In genomic region chr16:712740-713250, GRCh38 we compare ENCODE assay signal across 1 cellular context.
TF ChIP-seq lines count a peak whose summit lies in the region.
"Not testable (repeated sequence)": the region's sequence is repeated elsewhere in the genome, so short reads cannot be mapped to it uniquely, and the experiment has no call there.

No MANE protein-coding gene starts in this region.

TF ChIP-seq in HepG2, 621 proteins besides CTCF, POLR2A, EP300 and RAD21 (continued from another document):
- 0 out of 2 replicates have a peak, but pooled peaks have one; percentile 46 for TF ChIP-seq PATZ1 (CRISPR knock-in tag; IDR thresholded peaks at IDR 0.05)
- peak; percentile 50; the same call in 1 of the 2 replicates for TF ChIP-seq THAP9 (CRISPR knock-in tag; IDR thresholded peaks at IDR 0.05; ENCODE audit: borderline replicate concordance)
- TF ChIP-seq REPIN1 (CRISPR knock-in tag; IDR thresholded peaks at IDR 0.05; ENCODE audit: borderline replicate concordance, low read depth): 0 out of 2 replicates have a peak, but pooled peaks have one; percentile 31
- TF ChIP-seq HDAC1 (CRISPR knock-in tag; IDR thresholded peaks at IDR 0.05): peak; percentile 45; the same call in 1 of the 2 replicates
- peak; percentile 29; the same call in 1 of the 2 replicates for TF ChIP-seq ELF3 (CRISPR knock-in tag; IDR thresholded peaks at IDR 0.05)
- peak; percentile 81 for TF ChIP-seq CEBPB (IDR thresholded peaks at IDR 0.05; ENCODE audit: borderline replicate concordance, low read depth, low read length)
- TF ChIP-seq ADNP (CRISPR knock-in tag; IDR thresholded peaks at IDR 0.05): peak; percentile 79
- peak; percentile 66; the same call in 1 of the 2 replicates for TF ChIP-seq SOX5 (CRISPR knock-in tag; IDR thresholded peaks at IDR 0.05; ENCODE audit: borderline replicate concordance)
- TF ChIP-seq SKI (IDR thresholded peaks at IDR 0.05; ENCODE audit: partially characterized antibody): peak; percentile 15
- TF ChIP-seq TBX3 (IDR thresholded peaks at IDR 0.05; ENCODE audit: borderline replicate concordance): peak; percentile 58; the same call in 1 of the 2 replicates
- TF ChIP-seq RARA (CRISPR knock-in tag; IDR thresholded peaks at IDR 0.05): peak; percentile 30; the same call in 1 of the 2 replicates
- TF ChIP-seq ZGPAT (CRISPR knock-in tag; IDR thresholded peaks at IDR 0.05): peak; percentile 67; the same call in 1 of the 2 replicates
- TF ChIP-seq ZNF792 (CRISPR knock-in tag; IDR thresholded peaks at IDR 0.05): peak; percentile 27; the same call in 1 of the 2 replicates
- 0 out of 2 replicates have a peak, but pooled peaks have one; percentile 12 for TF ChIP-seq ELF1 (CRISPR knock-in tag; IDR thresholded peaks at IDR 0.05)
- peak; percentile 86; the same call in 1 of the 2 replicates for TF ChIP-seq ZNF614 (CRISPR knock-in tag; IDR thresholded peaks at IDR 0.05; ENCODE audit: borderline replicate concordance)
- TF ChIP-seq ZNF788 (CRISPR knock-in tag; IDR thresholded peaks at IDR 0.05; ENCODE audit: borderline replicate concordance): peak; percentile 23; the same call in 1 of the 2 replicates
- peak; percentile 25; the same call in 1 of the 2 replicates for TF ChIP-seq SALL1 (CRISPR knock-in tag; IDR thresholded peaks at IDR 0.05)
- TF ChIP-seq NR2F6, FOXA1 (IDR thresholded peaks at IDR 0.05): not testable (repeated sequence)
- 0 out of 2 replicates have a peak, but pooled peaks have one; percentile 20 for TF ChIP-seq NR2F6 (CRISPR knock-in tag; IDR thresholded peaks at IDR 0.05)
- 0 out of 2 replicates have a peak, but pooled peaks have one; percentile 51 for TF ChIP-seq JUND (CRISPR knock-in tag; IDR thresholded peaks at IDR 0.05)
- peak; percentile 65; the same call in 1 of the 2 replicates for TF ChIP-seq ATF3 (CRISPR knock-in tag; IDR thresholded peaks at IDR 0.05)
- TF ChIP-seq FOXA3 (CRISPR knock-in tag; IDR thresholded peaks at IDR 0.05): peak; percentile 41; the same call in 1 of the 2 replicates
- TF ChIP-seq GATAD2A (CRISPR knock-in tag; IDR thresholded peaks at IDR 0.05): 0 out of 2 replicates have a peak, but pooled peaks have one; percentile 18
- peak; percentile 32; the same call in 1 of the 2 replicates for TF ChIP-seq ZFX (CRISPR knock-in tag; IDR thresholded peaks at IDR 0.05; ENCODE audit: low read depth)
- 0 out of 2 replicates have a peak, but pooled peaks have one; percentile 54 for TF ChIP-seq ZBTB7B (CRISPR knock-in tag; IDR thresholded peaks at IDR 0.05)
- peak; percentile 21; the same call in 1 of the 2 replicates for TF ChIP-seq YEATS4 (CRISPR knock-in tag; IDR thresholded peaks at IDR 0.05; ENCODE audit: borderline replicate concordance)
- 0 out of 2 replicates have a peak, but pooled peaks have one; percentile 12 for TF ChIP-seq ZNF331 (CRISPR knock-in tag; IDR thresholded peaks at IDR 0.05)
- peak; percentile 55 for TF ChIP-seq STAG1 (CRISPR knock-in tag; IDR thresholded peaks at IDR 0.05)
- TF ChIP-seq POGK (CRISPR knock-in tag; conservative IDR thresholded peaks at IDR 0.05): 0 out of 2 replicates have a peak, but pooled peaks have one; percentile 37
- peak; percentile 3; the same call in 1 of the 2 replicates for TF ChIP-seq FOXA1 (CRISPR knock-in tag; IDR thresholded peaks at IDR 0.05)
- TF ChIP-seq MXD3 (CRISPR knock-in tag; IDR thresholded peaks at IDR 0.05): 0 out of 2 replicates have a peak, but pooled peaks have one; percentile 13
- TF ChIP-seq FOSL2 (CRISPR knock-in tag; IDR thresholded peaks at IDR 0.05): peak; percentile 97
TF ChIP-seq in HepG2: peak in this region for 74; not testable (repeated sequence) for 547.
